ENCODE assay signal across 17 cellular contexts in genomic region chr6:22392711-22393110, GRCh38.
DNase-seq lines count a peak whose midpoint lies in the region; ATAC-seq, FAIRE-seq and TF ChIP-seq lines count a peak whose summit lies in the region.
"Had no signal": no experiment of that assay in that cellular context is flagged by ENCODE, and none has a peak within 500 bp of the region (broad histone marks: within the 10 kb centered on the region; RNA-seq: fewer than 3 reads in every experiment).

No MANE protein-coding gene starts in this region.

- FAIRE-seq in H54 (lab: Jason Lieb, UNC), result no peak
- FAIRE-seq: G401.6, RCC 7860 had no signal

- no peak for TF ChIP-seq POLR2A in H54 (IDR thresholded peaks at IDR 0.05; ENCODE audit: low read depth, low read length)

- DNase-seq in LHCN-M2 (ENCODE audit: low read depth), result peak; percentile 13
- peak; percentile 56 for DNase-seq in astrocyte of the spinal cord (ENCODE audit: low read depth, low spot score)
- DNase-seq in myocyte (ENCODE audit: low read depth), result peak; percentile 26
- no peak for DNase-seq in left ventricle myocardium inferior
- no peak for DNase-seq in heart right ventricle
- no peak for DNase-seq in H54 (ENCODE audit: insufficient read length, low spot score)
- DNase-seq in iPS-NIHi11 (ENCODE audit: low spot score), result no peak
- DNase-seq: ACHN, DMS79, Kasumi-1, NCI-H1694 treated with DMSO at 0.1 percent for 48 hours, NCI-H510A, NCI-H748 treated with DMSO at 0.1 percent for 48 hours had no signal

- 97 to 99% methylated on average over 8 of the region's 8 CpGs for WGBS in heart right ventricle, 2 donors

- H3K4me1 ChIP-seq in left ventricle myocardium inferior (no peaks in the 10 kb centered on the region), heart right ventricle (no peaks in the 10 kb centered on the region)

- H3K9me3 ChIP-seq in left ventricle myocardium inferior (replicated peaks) (peaks cover 12% of the 10 kb centered on the region), heart right ventricle (peaks cover 0 to 9% (median 0%) of the 10 kb centered on the region in 11 donors)
- H3K9me3 ChIP-seq: HAP-1 had no signal

- intact Hi-C loops in left ventricle myocardium inferior (cut with micrococcal nuclease), result no loop called here
- intact Hi-C loops in heart right ventricle (cut with DNase I), result no loop called here

- no peak for TF ChIP-seq CTCF in astrocyte of the spinal cord (IDR thresholded peaks at IDR 0.05; ENCODE audit: low read depth, low read length)
- no peak for TF ChIP-seq CTCF in left ventricle myocardium inferior (IDR thresholded peaks at IDR 0.05; ENCODE audit: borderline replicate concordance)
- TF ChIP-seq CTCF in heart right ventricle (IDR thresholded peaks at IDR 0.05), result no peak

- H3K36me3 ChIP-seq in left ventricle myocardium inferior (no peaks in the 10 kb centered on the region), heart right ventricle (no peaks in the 10 kb centered on the region)
- H3K36me3 ChIP-seq: HAP-1 had no signal

- H3K4me3 ChIP-seq in astrocyte of the spinal cord (ENCODE audit: low read depth, low read length) (no peak overlapping the region), left ventricle myocardium inferior (no peak overlapping the region), heart right ventricle (no peak overlapping the region)
- H3K4me3 ChIP-seq: HAP-1 had no signal

- no peak for ATAC-seq in heart right ventricle
- ATAC-seq: Right ventricle myocardium inferior had no signal

- in situ Hi-C loops in astrocyte of the spinal cord (cut with HindIII; ENCODE audit: low sequenced_read_pairs), result no loop called here

- H3K27me3 ChIP-seq in left ventricle myocardium inferior (ENCODE audit: low read depth) (no peaks in the 10 kb centered on the region), heart right ventricle (no peaks in the 10 kb centered on the region)

- H3K27ac ChIP-seq in left ventricle myocardium inferior (replicated peaks), result no peak overlapping the region
- H3K27ac ChIP-seq in heart right ventricle, result no peak overlapping the region

Comparison
In these comparisons a context has a peak if more than half of its experiments do, and no peak if none do; other contexts are left out.
1. DNase-seq: peak in LHCN-M2 (single experiment), astrocyte of the spinal cord (single experiment) and myocyte (single experiment); none in left ventricle myocardium inferior (single experiment), heart right ventricle (0 of 2), H54 (single experiment) and iPS-NIHi11 (single experiment).